Comparison of ENCODE assay signal across 1 cellular context in genomic region chr1:14653461-14653960, GRCh38.
TF ChIP-seq lines count a peak whose summit lies in the region.

No MANE protein-coding gene starts in this region.

TF ChIP-seq in GM23338, 12 proteins besides CTCF, POLR2A, EP300 and RAD21 (continued from another document):
- TF ChIP-seq ZNF462 (CRISPR knock-in tag; IDR thresholded peaks at IDR 0.05) (no peak), STAT1 (IDR thresholded peaks at IDR 0.05; ENCODE audit: unreplicated experiment) (no peak), POLR2AphosphoS5 (IDR thresholded peaks at IDR 0.05; ENCODE audit: low read depth) (no peak), REST (IDR thresholded peaks at IDR 0.05; ENCODE audit: unreplicated experiment) (no peak), JUNB (IDR thresholded peaks at IDR 0.05; ENCODE audit: unreplicated experiment) (no peak), ZNF331 (CRISPR knock-in tag; IDR thresholded peaks at IDR 0.05; ENCODE audit: low read depth) (no peak), EZH2phosphoT487 (IDR thresholded peaks at IDR 0.05; ENCODE audit: unreplicated experiment) (no peak)
